ENCODE assay signal across 1 cellular context in genomic region chr2:232476791-232477190, GRCh38.
TF ChIP-seq lines count a peak whose summit lies in the region.

No MANE protein-coding gene starts in this region.

TF ChIP-seq in HepG2, 621 proteins besides CTCF, POLR2A, EP300 and RAD21:
- TF ChIP-seq FOXM1 (CRISPR knock-in tag; IDR thresholded peaks at IDR 0.05) (no peak), ZFP41 (CRISPR knock-in tag; IDR thresholded peaks at IDR 0.05; ENCODE audit: borderline replicate concordance) (no peak), ETV5 (CRISPR knock-in tag; IDR thresholded peaks at IDR 0.05; ENCODE audit: borderline replicate concordance) (no peak), STAG1 (CRISPR knock-in tag; IDR thresholded peaks at IDR 0.05) (no peak), ZNF570 (CRISPR knock-in tag; IDR thresholded peaks at IDR 0.05; ENCODE audit: borderline replicate concordance) (no peak), HDAC6 (IDR thresholded peaks at IDR 0.05; ENCODE audit: low read depth, low read length) (no peak), PHF20 (CRISPR knock-in tag; IDR thresholded peaks at IDR 0.05) (no peak), ZBTB1 (CRISPR knock-in tag; IDR thresholded peaks at IDR 0.05; ENCODE audit: borderline replicate concordance) (no peak), HNRNPH1 (optimal IDR thresholded peaks at IDR 0.05; ENCODE audit: low read depth, low read length) (no peak), NCOR1 (IDR thresholded peaks at IDR 0.05; ENCODE audit: borderline replicate concordance, low read length) (no peak), ZFY (CRISPR knock-in tag; IDR thresholded peaks at IDR 0.05) (no peak), RXRA (CRISPR knock-in tag; IDR thresholded peaks at IDR 0.05) (no peak), ZNF224 (CRISPR knock-in tag; IDR thresholded peaks at IDR 0.05) (no peak), FOXO1 (CRISPR knock-in tag; IDR thresholded peaks at IDR 0.05) (no peak), TP53 (CRISPR knock-in tag; conservative IDR thresholded peaks at IDR 0.05) (no peak), ONECUT2 (CRISPR knock-in tag; IDR thresholded peaks at IDR 0.05) (no peak)
- TF ChIP-seq, protein P1, sequence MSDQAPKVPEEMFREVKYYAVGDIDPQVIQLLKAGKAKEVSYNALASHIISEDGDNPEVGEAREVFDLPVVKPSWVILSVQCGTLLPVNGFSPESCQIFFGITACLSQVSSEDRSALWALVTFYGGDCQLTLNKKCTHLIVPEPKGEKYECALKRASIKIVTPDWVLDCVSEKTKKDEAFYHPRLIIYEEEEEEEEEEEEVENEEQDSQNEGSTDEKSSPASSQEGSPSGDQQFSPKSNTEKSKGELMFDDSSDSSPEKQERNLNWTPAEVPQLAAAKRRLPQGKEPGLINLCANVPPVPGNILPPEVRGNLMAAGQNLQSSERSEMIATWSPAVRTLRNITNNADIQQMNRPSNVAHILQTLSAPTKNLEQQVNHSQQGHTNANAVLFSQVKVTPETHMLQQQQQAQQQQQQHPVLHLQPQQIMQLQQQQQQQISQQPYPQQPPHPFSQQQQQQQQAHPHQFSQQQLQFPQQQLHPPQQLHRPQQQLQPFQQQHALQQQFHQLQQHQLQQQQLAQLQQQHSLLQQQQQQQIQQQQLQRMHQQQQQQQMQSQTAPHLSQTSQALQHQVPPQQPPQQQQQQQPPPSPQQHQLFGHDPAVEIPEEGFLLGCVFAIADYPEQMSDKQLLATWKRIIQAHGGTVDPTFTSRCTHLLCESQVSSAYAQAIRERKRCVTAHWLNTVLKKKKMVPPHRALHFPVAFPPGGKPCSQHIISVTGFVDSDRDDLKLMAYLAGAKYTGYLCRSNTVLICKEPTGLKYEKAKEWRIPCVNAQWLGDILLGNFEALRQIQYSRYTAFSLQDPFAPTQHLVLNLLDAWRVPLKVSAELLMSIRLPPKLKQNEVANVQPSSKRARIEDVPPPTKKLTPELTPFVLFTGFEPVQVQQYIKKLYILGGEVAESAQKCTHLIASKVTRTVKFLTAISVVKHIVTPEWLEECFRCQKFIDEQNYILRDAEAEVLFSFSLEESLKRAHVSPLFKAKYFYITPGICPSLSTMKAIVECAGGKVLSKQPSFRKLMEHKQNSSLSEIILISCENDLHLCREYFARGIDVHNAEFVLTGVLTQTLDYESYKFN (CRISPR knock-in tag; conservative IDR thresholded peaks at IDR 0.05): no peak
- TF ChIP-seq, protein P2, sequence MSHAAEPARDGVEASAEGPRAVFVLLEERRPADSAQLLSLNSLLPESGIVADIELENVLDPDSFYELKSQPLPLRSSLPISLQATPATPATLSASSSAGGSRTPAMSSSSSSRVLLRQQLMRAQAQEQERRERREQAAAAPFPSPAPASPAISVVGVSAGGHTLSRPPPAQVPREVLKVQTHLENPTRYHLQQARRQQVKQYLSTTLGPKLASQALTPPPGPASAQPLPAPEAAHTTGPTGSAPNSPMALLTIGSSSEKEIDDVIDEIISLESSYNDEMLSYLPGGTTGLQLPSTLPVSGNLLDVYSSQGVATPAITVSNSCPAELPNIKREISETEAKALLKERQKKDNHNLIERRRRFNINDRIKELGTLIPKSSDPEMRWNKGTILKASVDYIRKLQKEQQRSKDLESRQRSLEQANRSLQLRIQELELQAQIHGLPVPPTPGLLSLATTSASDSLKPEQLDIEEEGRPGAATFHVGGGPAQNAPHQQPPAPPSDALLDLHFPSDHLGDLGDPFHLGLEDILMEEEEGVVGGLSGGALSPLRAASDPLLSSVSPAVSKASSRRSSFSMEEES (CRISPR knock-in tag; IDR thresholded peaks at IDR 0.05): no peak
